23 cellular contexts compared by ENCODE assay signal in the genomic region with DNA sequence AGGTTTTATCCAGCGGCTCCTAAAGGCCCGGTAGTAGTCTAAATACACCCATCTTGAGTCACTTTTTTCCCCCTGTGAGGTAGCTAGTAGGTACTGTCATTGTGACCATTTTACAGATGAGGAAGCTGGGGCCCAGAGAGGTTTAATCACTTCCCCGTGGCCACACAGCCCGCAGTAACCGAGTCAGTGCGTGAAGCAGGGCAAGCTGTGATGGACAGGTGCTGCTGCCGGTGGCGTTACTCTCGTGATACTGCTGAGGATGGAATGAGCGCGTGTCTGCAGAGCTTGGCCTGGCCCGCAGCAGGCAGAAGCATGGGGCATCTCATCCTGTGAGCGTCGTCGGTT.
"Had no signal": no experiment of that assay in that cellular context is flagged by ENCODE, and none has a peak within 500 bp of the region (broad histone marks: within the 10 kb centered on the region; RNA-seq: fewer than 3 reads in every experiment).

No MANE protein-coding gene starts in this region.

- H3K4me3 Mint-ChIP-seq: dendritic cell treated with granulocyte-macrophage colony-stimulating factor and Interleukin-4, amounts not matched to agents 40 ng/mL and 50 ng/mL, for 4 days; naive thymus-derived CD8-positive, alpha-beta T cell; nephron progenitor cell; stimulated activated memory B cell treated with anti-CD40 and anti-IgM and Interleukin-4, amounts not matched to agents 10 μg/mL and 1 μg/mL and 100 μg/mL, for 72 hours had no signal

- H3K79me2 ChIP-seq: hepatocyte had no signal

- ATAC-seq: foreskin keratinocyte; gastroesophageal sphincter; heart left ventricle; naive thymus-derived CD8-positive, alpha-beta T cell; psoas muscle; right cardiac atrium; stimulated activated memory B cell treated with anti-CD40 and anti-IgM and Interleukin-4, amounts not matched to agents 10 μg/mL and 1 μg/mL and 100 μg/mL, for 72 hours; stimulated activated naive CD8-positive, alpha-beta T cell treated with anti-CD3 and anti-CD28 coated beads, Interleukin-15, Interleukin-2, amounts not matched to agents 100 U/mL and 50 U/mL, for 24 hours had no signal

- H3K4me2 ChIP-seq: hepatocyte had no signal

- DNase-seq: colonic mucosa; effector memory CD4-positive, alpha-beta T cell; foreskin keratinocyte; kidney; naive thymus-derived CD8-positive, alpha-beta T cell; nephron progenitor cell; psoas muscle; spleen; stimulated activated CD4-positive, alpha-beta T cell treated with anti-CD3 and anti-CD28 coated beads, Interleukin-4, amount 100 ng/mL, for 4 hours; stimulated activated naive CD8-positive, alpha-beta T cell treated with anti-CD3 and anti-CD28 coated beads, Interleukin-15, Interleukin-2, amounts not matched to agents 100 U/mL and 50 U/mL, for 24 hours; upper lobe of left lung had no signal

- H3K27me3 ChIP-seq: colonic mucosa, esophagus muscularis mucosa, gastroesophageal sphincter, heart left ventricle, hepatocyte, tibial nerve, upper lobe of left lung had no signal

- H3K9me3 ChIP-seq: colonic mucosa, esophagus muscularis mucosa, gastroesophageal sphincter, heart left ventricle, psoas muscle, spleen, thoracic aorta, tibial nerve, upper lobe of left lung had no signal

- H3K27ac ChIP-seq: colonic mucosa, esophagus muscularis mucosa, foreskin keratinocyte, gastroesophageal sphincter, heart left ventricle, hepatocyte, psoas muscle, skin epidermis, spleen, thoracic aorta, tibial nerve, upper lobe of left lung had no signal

- H3K36me3 Mint-ChIP-seq: stimulated activated memory B cell treated with anti-CD40 and anti-IgM and Interleukin-4, amounts not matched to agents 10 μg/mL and 1 μg/mL and 100 μg/mL, for 72 hours had no signal

- H3K27ac Mint-ChIP-seq: dendritic cell treated with granulocyte-macrophage colony-stimulating factor and Interleukin-4, amounts not matched to agents 40 ng/mL and 50 ng/mL, for 4 days; nephron progenitor cell; stimulated activated memory B cell treated with anti-CD40 and anti-IgM and Interleukin-4, amounts not matched to agents 10 μg/mL and 1 μg/mL and 100 μg/mL, for 72 hours had no signal

- H2AFZ ChIP-seq: hepatocyte had no signal

- H3K4me1 ChIP-seq: psoas muscle had no signal

- H3K36me3 ChIP-seq: colonic mucosa, esophagus muscularis mucosa, gastroesophageal sphincter, heart left ventricle, spleen, thoracic aorta, tibial nerve, upper lobe of left lung had no signal

- FAIRE-seq: endothelial cell of umbilical vein, kidney, urothelium cell line had no signal

- H3K4me3 ChIP-seq: colonic mucosa, esophagus muscularis mucosa, gastroesophageal sphincter, heart left ventricle, hepatocyte, psoas muscle, skin epidermis, spleen, thoracic aorta, tibial nerve, upper lobe of left lung had no signal

- H3K9me3 Mint-ChIP-seq: dendritic cell treated with granulocyte-macrophage colony-stimulating factor and Interleukin-4, amounts not matched to agents 40 ng/mL and 50 ng/mL, for 4 days; naive thymus-derived CD8-positive, alpha-beta T cell; nephron progenitor cell; stimulated activated memory B cell treated with anti-CD40 and anti-IgM and Interleukin-4, amounts not matched to agents 10 μg/mL and 1 μg/mL and 100 μg/mL, for 72 hours had no signal
